11 cellular contexts compared by ENCODE assay signal in genomic region chrX:43971966-43972961, GRCh38. TPM values are rescaled to one million over a fixed set of nuclear protein-coding genes. Genes with fewer than 3 reads are reported as not detected.
A peak's percentile ranks its signal among the peaks of the same experiment; 100 is the strongest.
DNase-seq lines count a peak whose midpoint lies in the region; TF ChIP-seq lines count a peak whose summit lies in the region.
"Had no signal": no experiment of that assay in that cellular context is flagged by ENCODE, and none has a peak within 500 bp of the region (broad histone marks: within the 10 kb centered on the region; RNA-seq: fewer than 3 reads in every experiment).

No MANE protein-coding gene starts in this region.

- peaks cover 8% of the 10 kb centered on the region; the same call in 1 of the 2 replicates for H3K4me1 ChIP-seq in HAP-1
- H3K4me1 ChIP-seq in sigmoid colon = peaks cover 0 to 9% (median 0%) of the 10 kb centered on the region in 4 donors

- TF ChIP-seq EP300 in sigmoid colon (IDR thresholded peaks at IDR 0.05) = no peak

- DNase-seq in HAP-1 (ENCODE audit: low spot score in 2 of 2) (peak; percentile 31 to 40), amygdala (lab: John Stamatoyannopoulos, UW) (peak in 29 of 56 donors; percentile 0 to 68 (median 20)), head of caudate nucleus (peak in 31 of 42 donors; percentile 4 to 73 (median 40)), sigmoid colon (no peak), COR-L47 (lab: John Stamatoyannopoulos, UW) (no peak), NCI-H226 (no peak), HK-2 (ENCODE audit: unreplicated experiment) (no peak)
- DNase-seq in stimulated activated CD4-positive, alpha-beta T cell treated with anti-CD3 and anti-CD28 coated beads, Interleukin-2, amount 100 ng/mL, for 48 hours = no peak
- DNase-seq: activated CD8-positive, alpha-beta T cell treated with anti-CD3 and anti-CD28 coated beads, Interleukin-2, amount 10 ng/mL, durations not matched to agents 7 days and 5 days; effector CD4-positive, alpha-beta T cell; naive thymus-derived CD8-positive, alpha-beta T cell had no signal

- no peak overlapping the region for H3K27ac ChIP-seq in sigmoid colon

- TF ChIP-seq CTCF in sigmoid colon (IDR thresholded peaks at IDR 0.05) = no peak

- no peak for TF ChIP-seq POLR2A in sigmoid colon (IDR thresholded peaks at IDR 0.05)

- 28 to 59% methylated on average over 19 of the region's 19 CpGs for WGBS in sigmoid colon, 2 donors

- H3K27me3 ChIP-seq in HAP-1 (ENCODE audit: low read depth) (no peaks in the 10 kb centered on the region), sigmoid colon (no peaks in the 10 kb centered on the region)

- H3K36me3 ChIP-seq in HAP-1 (replicated peaks) = no peaks in the 10 kb centered on the region
- H3K36me3 ChIP-seq in sigmoid colon = no peaks in the 10 kb centered on the region

- in situ Hi-C loops in HAP-1 (cut with MboI; ENCODE audit: low sequenced_read_pairs) = no loop called here

- H3K4me3 ChIP-seq in HAP-1 (peak overlapping the region; percentile 15; the same call in 1 of the 2 replicates), sigmoid colon (peak overlapping the region; percentile 6 to 36 (median 32))

- H3K9me3 ChIP-seq in HAP-1 (no peaks in the 10 kb centered on the region), sigmoid colon (no peaks in the 10 kb centered on the region)

- intact Hi-C loops in head of caudate nucleus (cut with DNase I) = no loop called here
- intact Hi-C loops in sigmoid colon (cut with DNase I) = no loop called here

RNA-seq across cellular contexts. Expression of gene NDP, which starts 0.9 kb away (rescaled TPM):
- under 1 TPM in 1 of 4 donors, not detected in 3; 0.36 TPM for total RNA-seq in sigmoid colon
- under 1 TPM in 1 of 3 donors, not detected in 2; 0.29 TPM for polyA plus RNA-seq in sigmoid colon
- total RNA-seq: activated CD8-positive, alpha-beta T cell treated with anti-CD3 and anti-CD28 coated beads, Interleukin-2, amount 10 ng/mL, durations not matched to agents 7 days and 5 days; naive thymus-derived CD8-positive, alpha-beta T cell had no signal
- polyA plus RNA-seq: naive thymus-derived CD8-positive, alpha-beta T cell had no signal

Comparison
In these comparisons a context has a peak if more than half of its experiments do, and no peak if none do; other contexts are left out.
1. DNase-seq: peak in HAP-1 (2 of 2), amygdala (29 of 56) and head of caudate nucleus (31 of 42); none in sigmoid colon (single experiment), COR-L47 (single experiment), NCI-H226 (single experiment), HK-2 (single experiment) and stimulated activated CD4-positive, alpha-beta T cell treated with anti-CD3 and anti-CD28 coated beads, Interleukin-2, amount 100 ng/mL, for 48 hours (0 of 2).